8 cellular contexts compared by ENCODE assay signal in the genomic region with DNA sequence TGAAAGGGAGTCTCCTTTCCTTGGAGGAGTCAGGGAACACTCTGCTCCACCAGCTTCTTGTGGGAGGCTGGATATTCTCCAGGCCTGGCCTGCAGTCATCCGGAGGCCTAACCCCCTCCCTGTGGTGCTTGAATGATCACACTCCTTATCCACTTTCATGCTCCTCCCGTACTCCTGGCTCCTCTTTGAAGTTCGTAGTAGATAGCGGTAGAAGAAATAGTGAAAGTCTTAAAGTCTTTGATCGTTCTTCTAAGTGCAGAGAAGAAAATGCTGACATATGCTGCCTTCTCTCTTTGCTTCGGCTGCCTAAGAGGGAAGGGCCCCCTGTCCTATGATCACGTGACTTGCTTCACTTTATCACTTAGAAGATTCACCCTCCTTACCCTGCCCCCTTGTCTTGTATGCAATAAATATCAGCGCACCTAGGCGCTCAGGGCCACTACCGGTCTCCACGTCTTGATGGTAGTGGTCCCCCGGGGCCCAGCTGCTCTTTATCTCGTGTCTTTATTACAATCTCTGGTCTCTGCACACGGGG. TPM values are rescaled to one million over a fixed set of nuclear protein-coding genes. Genes with fewer than 3 reads are reported as not detected.
A peak's percentile ranks its signal among the peaks of the same experiment; 100 is the strongest.
DNase-seq lines count a peak whose midpoint lies in the region; ATAC-seq and TF ChIP-seq lines count a peak whose summit lies in the region.
"Not testable (repeated sequence)": the region's sequence is repeated elsewhere in the genome, so short reads cannot be mapped to it uniquely, and the experiment has no call there.
"Had no signal": no experiment of that assay in that cellular context is flagged by ENCODE, and none has a peak within 500 bp of the region (broad histone marks: within the 10 kb centered on the region; RNA-seq: fewer than 3 reads in every experiment).

No MANE protein-coding gene starts in this region.

- peak overlapping the region; percentile 88 for H3K4me3 Mint-ChIP-seq in T-helper 2 cell treated with Interferon-gamma antibody and Interleukin-4, amounts not matched to agents 5 μg/mL and 100 μg/mL, for 36 hours
- peak overlapping the region; percentile 75 for H3K4me3 Mint-ChIP-seq in activated naive CD8-positive, alpha-beta T cell treated with anti-CD3 and anti-CD28 coated beads, Interleukin-2, amount 50 U/mL, for 24 hours
- H3K4me3 Mint-ChIP-seq in neural progenitor cell, result peak overlapping the region; percentile 94

- H3K27ac Mint-ChIP-seq in T-helper 2 cell treated with Interferon-gamma antibody and Interleukin-4, amounts not matched to agents 5 μg/mL and 100 μg/mL, for 36 hours, result peak overlapping the region; percentile 23
- not testable (repeated sequence) for H3K27ac Mint-ChIP-seq in activated naive CD8-positive, alpha-beta T cell treated with anti-CD3 and anti-CD28 coated beads, Interleukin-2, amount 50 U/mL, for 24 hours; neural progenitor cell

- H3K4me2 ChIP-seq in Karpas-422 (ENCODE audit: low read depth, low read length, poor library complexity, severe bottlenecking) (peak overlapping the region; percentile 11), neural progenitor cell (peak overlapping the region; percentile 85)

- H3K4me3 ChIP-seq in ACC112 (ENCODE audit: low read depth, low read length) (peak overlapping the region; percentile 97; the same call in 1 of the 2 replicates), right cardiac atrium (ENCODE audit: low read length) (peak overlapping the region; percentile 31), neural progenitor cell (peak overlapping the region; percentile 67)
- H3K4me3 ChIP-seq in Karpas-422 (ENCODE audit: low read length), result not testable (repeated sequence)

- not testable (repeated sequence) for H3K27me3 ChIP-seq in ACC112 (ENCODE audit: insufficient read depth, low read length); Karpas-422 (ENCODE audit: low read length); right cardiac atrium (ENCODE audit: control insufficient read depth, insufficient read depth)
- H3K27me3 ChIP-seq in neural progenitor cell, result peaks cover 15% of the 10 kb centered on the region

- intact Hi-C loops in right cardiac atrium (cut with DNase I), result not testable (repeated sequence)

- not testable (repeated sequence) for H3K9ac ChIP-seq in Karpas-422 (ENCODE audit: low read length); neural progenitor cell

- not testable (repeated sequence) for H3K27me3 Mint-ChIP-seq in T-helper 2 cell treated with Interferon-gamma antibody and Interleukin-4, amounts not matched to agents 5 μg/mL and 100 μg/mL, for 36 hours (ENCODE audit: low read depth); activated naive CD8-positive, alpha-beta T cell treated with anti-CD3 and anti-CD28 coated beads, Interleukin-2, amount 50 U/mL, for 24 hours; neural progenitor cell (ENCODE audit: insufficient read depth, low read depth)

- H3K9me2 ChIP-seq in Karpas-422 (replicated peaks; ENCODE audit: insufficient read depth, low read length), result not testable (repeated sequence)

- not testable (repeated sequence) for H3K9me3 Mint-ChIP-seq in T-helper 2 cell treated with Interferon-gamma antibody and Interleukin-4, amounts not matched to agents 5 μg/mL and 100 μg/mL, for 36 hours; activated naive CD8-positive, alpha-beta T cell treated with anti-CD3 and anti-CD28 coated beads, Interleukin-2, amount 50 U/mL, for 24 hours; neural progenitor cell

- H3F3A ChIP-seq in neural progenitor cell (ENCODE audit: low read depth), result peaks cover 55% of the 10 kb centered on the region

- peaks cover 27% of the 10 kb centered on the region for H3K4me1 Mint-ChIP-seq in T-helper 2 cell treated with Interferon-gamma antibody and Interleukin-4, amounts not matched to agents 5 μg/mL and 100 μg/mL, for 36 hours (ENCODE audit: low read depth)
- H3K4me1 Mint-ChIP-seq in activated naive CD8-positive, alpha-beta T cell treated with anti-CD3 and anti-CD28 coated beads, Interleukin-2, amount 50 U/mL, for 24 hours, result peaks cover 33% of the 10 kb centered on the region
- H3K4me1 Mint-ChIP-seq in neural progenitor cell, result peaks cover 34% of the 10 kb centered on the region

- H3K36me3 Mint-ChIP-seq in T-helper 2 cell treated with Interferon-gamma antibody and Interleukin-4, amounts not matched to agents 5 μg/mL and 100 μg/mL, for 36 hours (ENCODE audit: low read depth); activated naive CD8-positive, alpha-beta T cell treated with anti-CD3 and anti-CD28 coated beads, Interleukin-2, amount 50 U/mL, for 24 hours (ENCODE audit: low read depth); neural progenitor cell: not testable (repeated sequence)

- 57% methylated on average over 14 of the region's 14 CpGs for WGBS in right cardiac atrium

- ATAC-seq in activated naive CD8-positive, alpha-beta T cell treated with anti-CD3 and anti-CD28 coated beads, Interleukin-2, amount 50 U/mL, for 24 hours; right cardiac atrium: not testable (repeated sequence)

- not testable (repeated sequence) for DNase-seq in Karpas-422; T-helper 2 cell treated with Interferon-gamma antibody and Interleukin-4, amounts not matched to agents 5 μg/mL and 100 μg/mL, for 36 hours (ENCODE audit: low spot score); activated naive CD8-positive, alpha-beta T cell treated with anti-CD3 and anti-CD28 coated beads, Interleukin-2, amount 50 U/mL, for 24 hours; neural progenitor cell (ENCODE audit: low spot score)
- peak in 1 of 3 donors; percentile 40 for DNase-seq in right cardiac atrium

- not testable (repeated sequence) for TF ChIP-seq CTCF in neural progenitor cell (IDR thresholded peaks at IDR 0.05)

- H3K79me2 ChIP-seq in ACC112 (ENCODE audit: control insufficient read depth, insufficient read depth, low read length, unreplicated experiment) (peaks cover 25% of the 10 kb centered on the region), Karpas-422 (ENCODE audit: low read length) (peaks cover 25% of the 10 kb centered on the region), neural progenitor cell (ENCODE audit: low read depth) (peaks cover 28% of the 10 kb centered on the region)

- not testable (repeated sequence) for H3K9me3 ChIP-seq in Karpas-422 (ENCODE audit: low read length); right cardiac atrium (ENCODE audit: control insufficient read depth, low read length); neural progenitor cell (ENCODE audit: low read depth)

- not testable (repeated sequence) for H3K36me3 ChIP-seq in ACC112 (ENCODE audit: insufficient read depth, low read length); Karpas-422 (ENCODE audit: insufficient read depth, low read length); neural progenitor cell

- not testable (repeated sequence) for H3K27ac ChIP-seq in ACC112 (ENCODE audit: low read depth, low read length); Karpas-422 (ENCODE audit: low read length); right cardiac atrium (ENCODE audit: low read length); neural progenitor cell

- H2AFZ ChIP-seq in ACC112 (ENCODE audit: low read length, unreplicated experiment); Karpas-422 (ENCODE audit: low read length); neural progenitor cell (replicated peaks): not testable (repeated sequence)

- peaks cover 27% of the 10 kb centered on the region for H3K4me1 ChIP-seq in ACC112 (ENCODE audit: control insufficient read depth, insufficient read depth, low read length, unreplicated experiment)
- H3K4me1 ChIP-seq in Karpas-422 (ENCODE audit: low read length), result peaks cover 24% of the 10 kb centered on the region
- peaks cover 18% of the 10 kb centered on the region for H3K4me1 ChIP-seq in right cardiac atrium (ENCODE audit: control insufficient read depth, insufficient read depth, low read length)
- peaks cover 35% of the 10 kb centered on the region for H3K4me1 ChIP-seq in neural progenitor cell

- peaks cover 23% of the 10 kb centered on the region; the same call in 1 of the 2 replicates for H4K20me1 ChIP-seq in Karpas-422 (ENCODE audit: insufficient read depth, low read depth, low read length)
- peaks cover 33% of the 10 kb centered on the region for H4K20me1 ChIP-seq in neural progenitor cell (ENCODE audit: low read depth)

RNA-seq across cellular contexts. Expression of a gene that starts 2.2 kb away (rescaled TPM):
- total RNA-seq in Karpas-422 (2014; rRNA removed; shearing (Covaris generic); ENCODE audit: low replicate concordance), result 8.7 and 20.9 TPM in 2 replicates
- total RNA-seq in right cardiac atrium, result 10 to 100 TPM; 18.2 to 20.8 (median 20.1) TPM
- polyA plus RNA-seq in right cardiac atrium, result 17.0 TPM
- 9.8 and 43.6 TPM in 2 replicates for total RNA-seq in neural progenitor cell (ENCODE audit: low replicate concordance)

RNA-seq across cellular contexts. Expression of a gene that starts 13.3 kb away (rescaled TPM):
- 13.8 and 29.1 TPM in 2 replicates for total RNA-seq in Karpas-422 (2014; rRNA removed; shearing (Covaris generic); ENCODE audit: low replicate concordance)
- total RNA-seq in right cardiac atrium, result 1 to 10 TPM; 2.5 to 6.3 (median 3.5) TPM
- polyA plus RNA-seq in right cardiac atrium, result 5.3 TPM
- 12.8 and 48.3 TPM in 2 replicates for total RNA-seq in neural progenitor cell (ENCODE audit: low replicate concordance)

RNA-seq across cellular contexts. Expression of a gene that starts 13.6 kb away (rescaled TPM):
- total RNA-seq in Karpas-422 (2014; rRNA removed; shearing (Covaris generic); ENCODE audit: low replicate concordance), result 6.2 and 14.3 TPM in 2 replicates
- total RNA-seq in right cardiac atrium, result 1 to 10 TPM in 2 of 4 donors, under 1 TPM in 2; 0.65 to 1.4 (median 0.83) TPM
- polyA plus RNA-seq in right cardiac atrium, result 0.50 TPM
- 1.1 and 2.5 TPM in 2 replicates for total RNA-seq in neural progenitor cell (ENCODE audit: low replicate concordance)

RNA-seq across cellular contexts. Expression of a gene that starts 36.8 kb away (rescaled TPM):
- 0.37 and 4.6 TPM in 2 replicates for total RNA-seq in Karpas-422 (2014; rRNA removed; shearing (Covaris generic); ENCODE audit: low replicate concordance)
- total RNA-seq in right cardiac atrium (under 1 TPM; 0.36 to 0.59 (median 0.43) TPM), neural progenitor cell (ENCODE audit: low replicate concordance) (0.45 and 1.4 TPM in 2 replicates)
- 0.48 TPM for polyA plus RNA-seq in right cardiac atrium
- total RNA-seq: A172, RPMI7951 had no signal

RNA-seq across cellular contexts. Expression of a gene that starts 38.7 kb away (rescaled TPM):
- total RNA-seq in Karpas-422 (2014; rRNA removed; shearing (Covaris generic); ENCODE audit: low replicate concordance), result 8.5 and 53.1 TPM in 2 replicates
- 10 to 100 TPM; 45.7 to 60.4 (median 49.3) TPM for total RNA-seq in right cardiac atrium
- polyA plus RNA-seq in right cardiac atrium, result 64.4 TPM
- total RNA-seq in neural progenitor cell (ENCODE audit: low replicate concordance), result 21.2 and 32.3 TPM in 2 replicates
